17 cellular contexts compared by ENCODE assay signal in genomic region chr6:12335131-12335527, GRCh38. TPM values are rescaled to one million over a fixed set of nuclear protein-coding genes. Genes with fewer than 3 reads are reported as not detected.
DNase-seq lines count a peak whose midpoint lies in the region; ATAC-seq and TF ChIP-seq lines count a peak whose summit lies in the region.
"Had no signal": no experiment of that assay in that cellular context is flagged by ENCODE, and none has a peak within 500 bp of the region (broad histone marks: within the 10 kb centered on the region; RNA-seq: fewer than 3 reads in every experiment).

No MANE protein-coding gene starts in this region.

- ATAC-seq in GM18909 (IDR thresholded peaks at IDR 0.05; ENCODE audit: poor library complexity, unreplicated experiment): peak; percentile 70
- peak; percentile 73 for ATAC-seq in GM21825 (IDR thresholded peaks at IDR 0.05; ENCODE audit: unreplicated experiment)
- peak; percentile 59 for ATAC-seq in HG03354 (IDR thresholded peaks at IDR 0.05; ENCODE audit: poor library complexity, severe bottlenecking, unreplicated experiment)

- TF ChIP-seq CTCF in ovary (IDR thresholded peaks at IDR 0.05): no peak

- H3K4me3 ChIP-seq in ovary: no peak overlapping the region
- H3K4me3 ChIP-seq: esophagus muscularis mucosa had no signal

- no peaks in the 10 kb centered on the region for H3K36me3 ChIP-seq in ovary
- H3K36me3 ChIP-seq: esophagus muscularis mucosa had no signal

- TF ChIP-seq EP300 in ovary (IDR thresholded peaks at IDR 0.05): no peak

- no peaks in the 10 kb centered on the region for H3K4me1 ChIP-seq in ovary (ENCODE audit: insufficient read depth)
- H3K4me1 ChIP-seq: esophagus muscularis mucosa had no signal

- WGBS in ovary, 3 donors: 83 to 95% (median 93%) methylated on average over 1 of the region's 1 CpG

- H3K27ac ChIP-seq in ovary: no peak overlapping the region
- H3K27ac ChIP-seq: esophagus muscularis mucosa had no signal

- TF ChIP-seq POLR2A in ovary (IDR thresholded peaks at IDR 0.05): no peak

- H3K27me3 ChIP-seq in ovary: no peaks in the 10 kb centered on the region

- no peaks in the 10 kb centered on the region for H3K9me3 ChIP-seq in ovary
- H3K9me3 ChIP-seq: esophagus muscularis mucosa had no signal

- DNase-seq in renal cortical epithelial cell (ENCODE audit: low read depth): peak; percentile 92
- no peak for DNase-seq in stimulated activated CD4-positive, alpha-beta T cell treated with anti-CD3 and anti-CD28 coated beads, Interleukin-2, amount 100 ng/mL, for 24 hours
- DNase-seq in HUDEP-2 (lab: John Stamatoyannopoulos, UW; ENCODE audit: unreplicated experiment in 76 of 76): no peak
- no peak for DNase-seq in ovary
- DNase-seq: activated CD4-positive, alpha-beta T cell treated with anti-CD3 and anti-CD28 coated beads for 4 hours; activated T-cell treated with anti-CD3 and anti-CD28 coated beads for 4 hours; AML-193; glutamatergic neuron; immature natural killer cell; Kasumi-1; SHP77 treated with DMSO at 0.1 percent for 48 hours; substantia nigra; T1000 had no signal

- intact Hi-C loops in ovary (cut with DNase I): no loop called here

RNA-seq across cellular contexts. Expression of gene EDN1, which starts 45.0 kb away (rescaled TPM):
- total RNA-seq in renal cortical epithelial cell: 77.8 and 82.5 TPM in 2 replicates
- 10 to 100 TPM in 1 of 7 donors, 1 to 10 TPM in 5, under 1 TPM in 1; 0.95 to 11.1 (median 3.1) TPM for total RNA-seq in ovary
- 1 to 10 TPM; 2.0 to 8.0 TPM for polyA plus RNA-seq in ovary
- polyA plus RNA-seq: immature natural killer cell had no signal
